Comparison of ENCODE assay signal across 12 cellular contexts in the genomic region with DNA sequence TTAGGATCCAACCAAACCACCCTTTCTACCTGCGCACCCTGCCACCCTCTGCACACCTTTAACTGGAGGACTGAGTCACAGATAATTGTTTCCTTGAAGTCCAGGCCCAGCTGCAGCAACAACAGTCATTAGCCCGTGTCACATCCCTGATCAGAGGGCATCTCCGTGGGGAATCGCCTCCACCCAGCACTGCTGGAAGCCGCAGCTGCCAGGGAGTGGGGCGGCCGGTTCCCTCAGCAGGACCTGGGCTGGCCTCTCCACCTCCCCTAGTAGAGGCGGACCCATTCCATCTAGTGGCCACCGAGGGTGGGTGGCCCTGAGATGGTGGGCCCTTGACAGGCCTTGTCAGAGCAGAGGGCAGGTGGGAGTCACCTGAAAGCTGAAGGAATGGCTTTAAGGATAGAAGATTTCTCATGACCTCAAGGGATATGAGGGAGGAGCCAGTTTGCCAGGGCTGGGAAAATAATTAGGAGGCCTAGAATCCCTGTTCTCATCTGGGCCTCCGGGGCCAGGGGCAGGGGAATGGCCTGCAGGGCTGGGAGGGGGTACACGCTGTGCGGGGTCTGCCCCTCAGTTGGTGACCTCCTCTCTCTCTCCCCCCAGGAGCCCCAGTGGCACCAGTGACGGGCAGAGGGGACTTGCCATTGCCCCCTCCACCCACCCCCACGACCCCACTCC. TPM values are rescaled to one million over a fixed set of nuclear protein-coding genes. Genes with fewer than 3 reads are reported as not detected.
A peak's percentile ranks its signal among the peaks of the same experiment; 100 is the strongest.
DNase-seq lines count a peak whose midpoint lies in the region; ATAC-seq and TF ChIP-seq lines count a peak whose summit lies in the region.
"Had no signal": no experiment of that assay in that cellular context is flagged by ENCODE, and none has a peak within 500 bp of the region (broad histone marks: within the 10 kb centered on the region; RNA-seq: fewer than 3 reads in every experiment).

No MANE protein-coding gene starts in this region.

- no peaks in the 10 kb centered on the region for H3K79me2 ChIP-seq in PC-3 (ENCODE audit: low read length)

- peaks cover 9% of the 10 kb centered on the region for H3K4me1 Mint-ChIP-seq in activated CD4-positive, alpha-beta T cell treated with anti-CD3 and anti-CD28 coated beads, Interleukin-2, amount 10 ng/mL, durations not matched to agents 7 days and 5 days
- H3K4me1 Mint-ChIP-seq in endothelial cell (ENCODE audit: unreplicated experiment): peaks cover 2% of the 10 kb centered on the region
- H3K4me1 Mint-ChIP-seq in progenitor cell of endocrine pancreas (ENCODE audit: low read depth): no peaks in the 10 kb centered on the region

- H3K4me3 ChIP-seq in PC-3 (ENCODE audit: low read length) (no peak overlapping the region), foreskin fibroblast (ENCODE audit: low read depth in 1 of 2, low read length in 2 of 2) (no peak overlapping the region)
- H3K4me3 ChIP-seq: ovary had no signal

- no peaks in the 10 kb centered on the region for H4K20me1 ChIP-seq in PC-3 (ENCODE audit: low read length)

- H3K36me3 Mint-ChIP-seq in activated CD4-positive, alpha-beta T cell treated with anti-CD3 and anti-CD28 coated beads, Interleukin-2, amount 10 ng/mL, durations not matched to agents 7 days and 5 days (ENCODE audit: low read depth): peaks cover 29% of the 10 kb centered on the region
- peaks cover 31% of the 10 kb centered on the region for H3K36me3 Mint-ChIP-seq in endothelial cell (ENCODE audit: low read depth, unreplicated experiment)
- H3K36me3 Mint-ChIP-seq in progenitor cell of endocrine pancreas (ENCODE audit: insufficient read depth): peaks cover 4% of the 10 kb centered on the region

- H3K9ac ChIP-seq in PC-3 (ENCODE audit: low read length): no peak overlapping the region

- H3F3A ChIP-seq in PC-3 (ENCODE audit: low read length, unreplicated experiment): no peaks in the 10 kb centered on the region

- no peak overlapping the region for H2AFZ ChIP-seq in PC-3 (ENCODE audit: low read length)

- no peaks in the 10 kb centered on the region for H3K9me3 ChIP-seq in PC-3 (ENCODE audit: low read length)
- H3K9me3 ChIP-seq: ovary had no signal

- POLR2A ChIA-PET in activated CD4-positive, alpha-beta T cell treated with anti-CD3 and anti-CD28 coated beads, Interleukin-2, amount 10 ng/mL, durations not matched to agents 7 days and 5 days (lab: Charles Lee): no interaction called here
- POLR2A ChIA-PET in PC-3 (lab: Charles Lee; ENCODE audit: unreplicated experiment): no interaction called here

- no peak overlapping the region for H3K4me2 ChIP-seq in PC-3 (ENCODE audit: low read length)

- BruUV-seq in PC-3 (replicated peaks; lab: Mats Ljungman, UMichigan): no TSS peak

- intact Hi-C loops in PC-3 (cut with micrococcal nuclease): no loop called here

- H3K36me3 ChIP-seq in PC-3 (ENCODE audit: low read depth, low read length): peaks cover 7% of the 10 kb centered on the region; the same call in 1 of the 2 replicates
- H3K36me3 ChIP-seq: ovary had no signal

- H3K27me3 ChIP-seq in PC-3 (ENCODE audit: low read length): no peaks in the 10 kb centered on the region
- H3K27me3 ChIP-seq: ovary had no signal

- no peaks in the 10 kb centered on the region for H3K27me3 Mint-ChIP-seq in activated CD4-positive, alpha-beta T cell treated with anti-CD3 and anti-CD28 coated beads, Interleukin-2, amount 10 ng/mL, durations not matched to agents 7 days and 5 days
- H3K27me3 Mint-ChIP-seq in endothelial cell (ENCODE audit: unreplicated experiment) (peaks cover 29% of the 10 kb centered on the region), progenitor cell of endocrine pancreas (no peaks in the 10 kb centered on the region)

- H3K27ac Mint-ChIP-seq in activated CD4-positive, alpha-beta T cell treated with anti-CD3 and anti-CD28 coated beads, Interleukin-2, amount 10 ng/mL, durations not matched to agents 7 days and 5 days: peak overlapping the region; percentile 47
- H3K27ac Mint-ChIP-seq in endothelial cell (ENCODE audit: unreplicated experiment) (peak overlapping the region; percentile 44), progenitor cell of endocrine pancreas (peak overlapping the region; percentile 71)

- H3K4me1 ChIP-seq in PC-3 (ENCODE audit: insufficient read depth, low read length): no peaks in the 10 kb centered on the region

- ATAC-seq in PC-3: peak; percentile 18; the same call in 1 of the 2 replicates

- DNase-seq in activated CD4-positive, alpha-beta T cell treated with anti-CD3 and anti-CD28 coated beads, Interleukin-2, amount 10 ng/mL, durations not matched to agents 7 days and 5 days: no peak
- DNase-seq in activated CD4-positive, alpha-beta T cell treated with anti-CD3 and anti-CD28 coated beads, Interleukin-2, amount 50 U/mL, for 48 hours: no peak
- DNase-seq in PC-3: no peak
- no peak for DNase-seq in endothelial cell (ENCODE audit: low spot score)
- DNase-seq in progenitor cell of endocrine pancreas (ENCODE audit: low spot score, unreplicated experiment): no peak
- DNase-seq in inferior parietal cortex (ENCODE audit: extremely low spot score): no peak
- DNase-seq in foreskin fibroblast: no peak
- no peak for DNase-seq in AML-193 (lab: John Stamatoyannopoulos, UW)
- DNase-seq: islet precursor cell, NCI-H82, SW 1271 had no signal

- H3K27ac ChIP-seq in PC-3 (ENCODE audit: low read length): no peak overlapping the region
- H3K27ac ChIP-seq: ovary had no signal

- no peaks in the 10 kb centered on the region for H3K9me3 Mint-ChIP-seq in activated CD4-positive, alpha-beta T cell treated with anti-CD3 and anti-CD28 coated beads, Interleukin-2, amount 10 ng/mL, durations not matched to agents 7 days and 5 days
- H3K9me3 Mint-ChIP-seq in endothelial cell (ENCODE audit: unreplicated experiment) (no peaks in the 10 kb centered on the region), progenitor cell of endocrine pancreas (ENCODE audit: low read depth) (no peaks in the 10 kb centered on the region)

- H3K9me2 ChIP-seq in PC-3 (replicated peaks; ENCODE audit: low read length): no peaks in the 10 kb centered on the region

- TF ChIP-seq CTCF in PC-3 (conservative IDR thresholded peaks at IDR 0.05; ENCODE audit: low read depth, low read length): no peak
- no peak for TF ChIP-seq CTCF in endothelial cell (IDR thresholded peaks at IDR 0.05; ENCODE audit: unreplicated experiment)
- no peak for TF ChIP-seq CTCF in progenitor cell of endocrine pancreas (IDR thresholded peaks at IDR 0.05; ENCODE audit: unreplicated experiment)
- TF ChIP-seq CTCF in foreskin fibroblast (IDR thresholded peaks at IDR 0.05; ENCODE audit: low read depth, low read length): no peak

- CTCF ChIA-PET in activated CD4-positive, alpha-beta T cell treated with anti-CD3 and anti-CD28 coated beads, Interleukin-2, amount 10 ng/mL, durations not matched to agents 7 days and 5 days (lab: Charles Lee): no interaction called here
- CTCF ChIA-PET in PC-3 (lab: Charles Lee): no interaction called here

- H3K4me3 Mint-ChIP-seq in activated CD4-positive, alpha-beta T cell treated with anti-CD3 and anti-CD28 coated beads, Interleukin-2, amount 10 ng/mL, durations not matched to agents 7 days and 5 days: no peak overlapping the region
- H3K4me3 Mint-ChIP-seq in endothelial cell (ENCODE audit: unreplicated experiment) (peak overlapping the region; percentile 40), progenitor cell of endocrine pancreas (ENCODE audit: low read depth) (no peak overlapping the region)

RNA-seq across cellular contexts. Expression of a gene that starts 6.2 kb away (rescaled TPM):
- total RNA-seq in activated CD4-positive, alpha-beta T cell treated with anti-CD3 and anti-CD28 coated beads, Interleukin-2, amount 10 ng/mL, durations not matched to agents 7 days and 5 days: 1 to 10 TPM; 3.5 to 5.7 TPM
- 3.8 and 5.8 TPM in 2 replicates for total RNA-seq in PC-3 (2014; rRNA removed)
- total RNA-seq in endothelial cell (ENCODE audit: unreplicated experiment): 1.8 TPM
- total RNA-seq in progenitor cell of endocrine pancreas: 2.3 and 2.9 TPM in 2 replicates

RNA-seq across cellular contexts. Expression of a gene that starts 8.3 kb away (rescaled TPM):
- 10 to 100 TPM; 28.3 to 33.3 TPM for total RNA-seq in activated CD4-positive, alpha-beta T cell treated with anti-CD3 and anti-CD28 coated beads, Interleukin-2, amount 10 ng/mL, durations not matched to agents 7 days and 5 days
- 5.5 and 8.5 TPM in 2 replicates for total RNA-seq in PC-3 (2014; rRNA removed)
- total RNA-seq in endothelial cell (ENCODE audit: unreplicated experiment): 25.5 TPM
- total RNA-seq in progenitor cell of endocrine pancreas: 28.5 and 32.6 TPM in 2 replicates

RNA-seq across cellular contexts. Expression of a gene that starts 8.5 kb away (rescaled TPM):
- 10 to 100 TPM; 11.2 to 12.9 TPM for total RNA-seq in activated CD4-positive, alpha-beta T cell treated with anti-CD3 and anti-CD28 coated beads, Interleukin-2, amount 10 ng/mL, durations not matched to agents 7 days and 5 days
- total RNA-seq in PC-3 (2014; rRNA removed): 15.6 and 19.2 TPM in 2 replicates
- 13.6 TPM for total RNA-seq in endothelial cell (ENCODE audit: unreplicated experiment)
- total RNA-seq in progenitor cell of endocrine pancreas: 14.3 and 17.5 TPM in 2 replicates

RNA-seq across cellular contexts. Expression of a gene that starts 12.1 kb away (rescaled TPM):
- total RNA-seq in activated CD4-positive, alpha-beta T cell treated with anti-CD3 and anti-CD28 coated beads, Interleukin-2, amount 10 ng/mL, durations not matched to agents 7 days and 5 days: 10 to 100 TPM; 55.5 to 59.3 TPM
- 105 and 127 TPM in 2 replicates for total RNA-seq in PC-3 (2014; rRNA removed)
- total RNA-seq in endothelial cell (ENCODE audit: unreplicated experiment): 59.6 TPM
- total RNA-seq in progenitor cell of endocrine pancreas: 51.0 and 54.8 TPM in 2 replicates

RNA-seq across cellular contexts. Expression of a gene that starts 25.7 kb away (rescaled TPM):
- total RNA-seq in activated CD4-positive, alpha-beta T cell treated with anti-CD3 and anti-CD28 coated beads, Interleukin-2, amount 10 ng/mL, durations not matched to agents 7 days and 5 days: 10 to 100 TPM; 23.0 to 23.5 TPM
- total RNA-seq in PC-3 (2014; rRNA removed) (47.7 and 69.1 TPM in 2 replicates), endothelial cell (ENCODE audit: unreplicated experiment) (56.8 TPM), progenitor cell of endocrine pancreas (40.1 and 41.7 TPM in 2 replicates)
